In genomic region chr5:15326471-15326870, GRCh38 we compare ENCODE assay signal across 19 cellular contexts.
DNase-seq lines count a peak whose midpoint lies in the region; ATAC-seq and TF ChIP-seq lines count a peak whose summit lies in the region.
"Had no signal": no experiment of that assay in that cellular context is flagged by ENCODE, and none has a peak within 500 bp of the region (broad histone marks: within the 10 kb centered on the region; RNA-seq: fewer than 3 reads in every experiment).

No MANE protein-coding gene starts in this region.

- no peaks in the 10 kb centered on the region for H3K4me1 Mint-ChIP-seq in nephron
- no peaks in the 10 kb centered on the region for H3K4me1 Mint-ChIP-seq in activated naive CD8-positive, alpha-beta T cell treated with anti-CD3 and anti-CD28 coated beads for 36 hours
- H3K4me1 Mint-ChIP-seq: CD4-positive, alpha-beta memory T cell had no signal

- H3K4me3 Mint-ChIP-seq in nephron, result no peak overlapping the region
- no peak overlapping the region for H3K4me3 Mint-ChIP-seq in activated naive CD8-positive, alpha-beta T cell treated with anti-CD3 and anti-CD28 coated beads for 36 hours
- H3K4me3 Mint-ChIP-seq: CD4-positive, alpha-beta memory T cell had no signal

- peaks cover 7% of the 10 kb centered on the region for H3K9me3 Mint-ChIP-seq in nephron
- peaks cover 2% of the 10 kb centered on the region for H3K9me3 Mint-ChIP-seq in activated naive CD8-positive, alpha-beta T cell treated with anti-CD3 and anti-CD28 coated beads for 36 hours

- ATAC-seq in HG03354 (IDR thresholded peaks at IDR 0.05; ENCODE audit: poor library complexity, severe bottlenecking, unreplicated experiment) (no peak), GM18511 (IDR thresholded peaks at IDR 0.05; ENCODE audit: unreplicated experiment) (no peak)
- ATAC-seq: A549 had no signal

- peak overlapping the region in 2 of 3 experiments; percentile 67 to 75 for H3K27ac Mint-ChIP-seq in nephron
- H3K27ac Mint-ChIP-seq in activated naive CD8-positive, alpha-beta T cell treated with anti-CD3 and anti-CD28 coated beads for 36 hours, result no peak overlapping the region
- H3K27ac Mint-ChIP-seq: CD4-positive, alpha-beta memory T cell had no signal

- TF ChIP-seq CTCF in nephron (IDR thresholded peaks at IDR 0.05; ENCODE audit: unreplicated experiment in 3 of 3), result no peak

- peaks cover 7% of the 10 kb centered on the region for H3K36me3 Mint-ChIP-seq in nephron (ENCODE audit: low read depth)
- no peaks in the 10 kb centered on the region for H3K36me3 Mint-ChIP-seq in activated naive CD8-positive, alpha-beta T cell treated with anti-CD3 and anti-CD28 coated beads for 36 hours
- H3K36me3 Mint-ChIP-seq: CD4-positive, alpha-beta memory T cell had no signal

- H3K27me3 Mint-ChIP-seq in nephron (ENCODE audit: low read depth), result no peaks in the 10 kb centered on the region
- H3K27me3 Mint-ChIP-seq in activated naive CD8-positive, alpha-beta T cell treated with anti-CD3 and anti-CD28 coated beads for 36 hours, result no peaks in the 10 kb centered on the region
- H3K27me3 Mint-ChIP-seq: CD4-positive, alpha-beta memory T cell had no signal

- DNase-seq in NCI-H226 (peak; percentile 67), iris pigment epithelial cell (ENCODE audit: low read depth) (peak; percentile 14), SKM-1 (lab: John Stamatoyannopoulos, UW; ENCODE audit: unreplicated experiment) (no peak)
- DNase-seq in activated naive CD8-positive, alpha-beta T cell treated with anti-CD3 and anti-CD28 coated beads for 36 hours, result no peak
- DNase-seq: 8988T; ACHN; AML-193; BE2C; CD4-positive, alpha-beta memory T cell; COR-L47; DMS153; DND-41; GM23248; H7; HCEC 1CT had no signal

Comparison
In these comparisons a context has a peak if more than half of its experiments do, and no peak if none do; other contexts are left out.
1. DNase-seq: peak in NCI-H226 (single experiment) and iris pigment epithelial cell (single experiment); none in SKM-1 (single experiment) and activated naive CD8-positive, alpha-beta T cell treated with anti-CD3 and anti-CD28 coated beads for 36 hours (single experiment).